ENCODE assay signal across 14 cellular contexts in genomic region chr7:38375453-38375852, GRCh38.
DNase-seq lines count a peak whose midpoint lies in the region; ATAC-seq lines count a peak whose summit lies in the region.
"Had no signal": no experiment of that assay in that cellular context is flagged by ENCODE, and none has a peak within 500 bp of the region (broad histone marks: within the 10 kb centered on the region; RNA-seq: fewer than 3 reads in every experiment).

No MANE protein-coding gene starts in this region.

- H3K36me3 ChIP-seq in MG63: no peaks in the 10 kb centered on the region

- no peak for ATAC-seq in GM18519 (IDR thresholded peaks at IDR 0.05; ENCODE audit: low FRiP score, unreplicated experiment)
- ATAC-seq: CD8-positive, alpha-beta T cell had no signal

- peaks cover 19% of the 10 kb centered on the region for H3K36me3 Mint-ChIP-seq in activated CD4-positive, alpha-beta T cell treated with anti-CD3 and anti-CD28 coated beads, Interleukin-2, amount 10 ng/mL, durations not matched to agents 24 days and 14 days (ENCODE audit: low read depth)

- H3K4me3 ChIP-seq in MG63: no peak overlapping the region

- peaks cover 2% of the 10 kb centered on the region for H3K4me1 Mint-ChIP-seq in activated CD4-positive, alpha-beta T cell treated with anti-CD3 and anti-CD28 coated beads, Interleukin-2, amount 10 ng/mL, durations not matched to agents 24 days and 14 days

- H3K27me3 ChIP-seq in MG63: no peaks in the 10 kb centered on the region

- peak; percentile 34 for DNase-seq in activated CD4-positive, alpha-beta T cell treated with anti-CD3 and anti-CD28 coated beads, Interleukin-2, amount 10 ng/mL, durations not matched to agents 24 days and 14 days
- DNase-seq in activated CD4-positive, alpha-beta T cell treated with anti-CD3 and anti-CD28 coated beads for 4 hours: no peak
- peak; percentile 3 for DNase-seq in H4 (ENCODE audit: low spot score)
- peak; percentile 87 for DNase-seq in cerebellar cortex (ENCODE audit: low spot score)
- no peak for DNase-seq in MG63
- DNase-seq: Caco-2; CD8-positive, alpha-beta T cell; DMS153; DND-41; GF-D8; GOT3; H7; HCEC 1CT had no signal

- no peaks in the 10 kb centered on the region for H3K9me3 ChIP-seq in MG63
- H3K9me3 ChIP-seq: Caco-2 had no signal

- H3K27me3 Mint-ChIP-seq in activated CD4-positive, alpha-beta T cell treated with anti-CD3 and anti-CD28 coated beads, Interleukin-2, amount 10 ng/mL, durations not matched to agents 24 days and 14 days: no peaks in the 10 kb centered on the region

- H3K4me3 Mint-ChIP-seq in activated CD4-positive, alpha-beta T cell treated with anti-CD3 and anti-CD28 coated beads, Interleukin-2, amount 10 ng/mL, durations not matched to agents 24 days and 14 days: no peak overlapping the region
- H3K4me3 Mint-ChIP-seq: CD8-positive, alpha-beta T cell had no signal

- intact Hi-C loops in activated CD4-positive, alpha-beta T cell treated with anti-CD3 and anti-CD28 coated beads, Interleukin-2, amount 10 ng/mL, durations not matched to agents 24 days and 14 days (cut with micrococcal nuclease): no loop called here

- H3K27ac Mint-ChIP-seq in activated CD4-positive, alpha-beta T cell treated with anti-CD3 and anti-CD28 coated beads, Interleukin-2, amount 10 ng/mL, durations not matched to agents 24 days and 14 days: no peak overlapping the region

- no peaks in the 10 kb centered on the region for H3K9me3 Mint-ChIP-seq in activated CD4-positive, alpha-beta T cell treated with anti-CD3 and anti-CD28 coated beads, Interleukin-2, amount 10 ng/mL, durations not matched to agents 24 days and 14 days
- H3K9me3 Mint-ChIP-seq: CD8-positive, alpha-beta T cell had no signal

Comparison
In these comparisons a context has a peak if more than half of its experiments do, and no peak if none do; other contexts are left out.
1. DNase-seq: peak in activated CD4-positive, alpha-beta T cell treated with anti-CD3 and anti-CD28 coated beads, Interleukin-2, amount 10 ng/mL, durations not matched to agents 24 days and 14 days (single experiment), H4 (single experiment) and cerebellar cortex (single experiment); none in activated CD4-positive, alpha-beta T cell treated with anti-CD3 and anti-CD28 coated beads for 4 hours (0 of 2) and MG63 (single experiment).